In the genomic region with DNA sequence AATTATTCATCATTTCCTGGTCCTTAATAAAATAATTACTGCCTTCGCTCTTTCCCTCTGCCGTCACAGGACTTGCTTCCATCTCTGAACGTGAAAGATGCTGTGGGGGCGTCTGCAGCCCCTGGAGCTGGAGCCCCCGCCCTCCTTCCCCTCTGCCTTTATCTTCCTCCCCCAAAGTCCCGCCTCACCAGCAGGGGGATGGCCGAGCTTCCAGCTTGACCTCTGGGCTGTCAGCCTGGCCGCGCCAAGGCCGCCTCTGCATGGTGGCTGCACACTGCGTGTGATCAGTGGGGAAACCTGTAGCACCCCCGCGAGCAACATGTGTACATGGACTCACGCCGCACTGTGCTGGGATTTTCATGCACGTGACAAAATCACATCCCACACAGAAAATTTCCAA, we compare ENCODE assay signal across 19 cellular contexts. TPM values are rescaled to one million over a fixed set of nuclear protein-coding genes. Genes with fewer than 3 reads are reported as not detected.
"Had no signal": no experiment of that assay in that cellular context is flagged by ENCODE, and none has a peak within 500 bp of the region (broad histone marks: within the 10 kb centered on the region; RNA-seq: fewer than 3 reads in every experiment).

No MANE protein-coding gene starts in this region.

- DNase-seq: activated CD4-positive, alpha-beta memory T cell treated with anti-CD3 and anti-CD28 coated beads, Interleukin-2, amount 10 ng/mL, durations not matched to agents 7 days and 5 days; activated CD4-positive, alpha-beta T cell treated with anti-CD3 and anti-CD28 coated beads for 48 hours; activated CD4-positive, CD25-positive, alpha-beta regulatory T cell; activated CD8-positive, alpha-beta memory T cell treated with anti-CD3 and anti-CD28 coated beads, Interleukin-2, amount 10 ng/mL, durations not matched to agents 7 days and 5 days; activated naive CD4-positive, alpha-beta T cell; activated naive CD8-positive, alpha-beta T cell treated with anti-CD3 and anti-CD28 coated beads, Interleukin-2, amount 10 ng/mL, durations not matched to agents 7 days and 5 days; activated T-cell treated with anti-CD3 and anti-CD28 coated beads, Interleukin-2, amount 50 U/mL, for 1 hour; colonic mucosa; erythroblast; immature natural killer cell; mucosa of descending colon; naive B cell; stimulated activated naive B cell treated with anti-CD40 and anti-IgM and Interleukin-4, amounts not matched to agents 10 μg/mL and 1 μg/mL and 100 μg/mL, for 72 hours had no signal

- H3K27me3 ChIP-seq: colonic mucosa, neutrophil had no signal

- H3K4me3 ChIP-seq: colonic mucosa, mucosa of descending colon, pancreas had no signal

- H3K9me3 ChIP-seq: colonic mucosa, mucosa of descending colon, neutrophil, pancreas had no signal

- ATAC-seq: activated CD8-positive, alpha-beta memory T cell treated with anti-CD3 and anti-CD28 coated beads, Interleukin-2, amount 10 ng/mL, durations not matched to agents 7 days and 5 days; activated T-helper 17 cell treated with anti-CD3 and anti-CD28 coated beads, Interleukin-2, amount 50 U/mL, for 72 hours; mucosa of descending colon; pancreas; stimulated activated naive B cell treated with anti-CD40 and anti-IgM and Interleukin-4, amounts not matched to agents 10 μg/mL and 1 μg/mL and 100 μg/mL, for 72 hours had no signal

- H3K36me3 ChIP-seq: colonic mucosa, neutrophil, pancreas had no signal

- H3K27ac ChIP-seq: colonic mucosa, neutrophil, pancreas had no signal

RNA-seq across cellular contexts. Expression of a gene that starts 26.4 kb away (rescaled TPM):
- total RNA-seq: activated CD4-positive, alpha-beta memory T cell treated with anti-CD3 and anti-CD28 coated beads, Interleukin-2, amount 10 ng/mL, durations not matched to agents 7 days and 5 days; activated CD8-positive, alpha-beta memory T cell treated with anti-CD3 and anti-CD28 coated beads, Interleukin-2, amount 10 ng/mL, durations not matched to agents 7 days and 5 days; activated naive CD8-positive, alpha-beta T cell treated with anti-CD3 and anti-CD28 coated beads, Interleukin-2, amount 10 ng/mL, durations not matched to agents 7 days and 5 days; activated T-helper 17 cell treated with anti-CD3 and anti-CD28 coated beads, Interleukin-2, amount 50 U/mL, for 72 hours; colonic mucosa; frontal cortex; liver; mucosa of descending colon; ureter had no signal
